ENCODE assay signal across 29 cellular contexts in genomic region chr17:52824542-52824941, GRCh38.
"Had no signal": no experiment of that assay in that cellular context is flagged by ENCODE, and none has a peak within 500 bp of the region (broad histone marks: within the 10 kb centered on the region; RNA-seq: fewer than 3 reads in every experiment).

No MANE protein-coding gene starts in this region.

- H3K27ac Mint-ChIP-seq: activated B cell treated with CpG ODN at 0.5 μM for 24 hours; activated CD8-positive, alpha-beta T cell treated with anti-CD3 and anti-CD28 coated beads for 36 hours; activated T-helper 17 cell treated with anti-CD3 and anti-CD28 coated beads, Interleukin-2, amount 50 U/mL, for 72 hours; immature natural killer cell; nephron; progenitor cell of endocrine pancreas; stimulated activated memory B cell treated with anti-CD40 and anti-IgM and Interleukin-4, amounts not matched to agents 10 μg/mL and 1 μg/mL and 100 μg/mL, for 72 hours; T-helper 2 cell treated with Interferon-gamma antibody and Interleukin-4, amounts not matched to agents 5 μg/mL and 100 μg/mL, for 36 hours had no signal

- H3K9me3 ChIP-seq: sigmoid colon, stomach, suprapubic skin, tibial artery had no signal

- H3K4me1 ChIP-seq: sigmoid colon, stomach, suprapubic skin, tibial artery had no signal

- DNase-seq: activated B cell treated with CpG ODN at 0.5 μM for 24 hours; activated CD4-positive, alpha-beta T cell treated with anti-CD3 and anti-CD28 coated beads, Interleukin-2, amount 50 U/mL, for 1 hour; activated CD8-positive, alpha-beta T cell treated with anti-CD3 and anti-CD28 coated beads for 36 hours; activated gamma-delta T cell treated with Interleukin-2 at 50 U/mL for 16 hours; activated naive CD4-positive, alpha-beta T cell treated with anti-CD3 and anti-CD28 coated beads, Interleukin-2, amount 50 U/mL, for 16 hours; activated T-cell treated with anti-CD3 and anti-CD28 coated beads, Interleukin-2, amount 50 U/mL, for 4 hours; amniotic stem cell; caudate nucleus; head of caudate nucleus; hypothalamus; immature natural killer cell; kidney; mesendoderm; retina; sigmoid colon; stimulated activated CD4-positive, alpha-beta T cell treated with anti-CD3 and anti-CD28 coated beads, Interleukin-1b, Interleukin-23, amount 100 ng/mL, for 48 hours; stimulated activated CD4-positive, alpha-beta T cell treated with anti-CD3 and anti-CD28 coated beads, Interleukin-4, amount 100 ng/mL, for 4 hours; stimulated activated CD8-positive, alpha-beta memory T cell treated with anti-CD3 and anti-CD28 coated beads, Interleukin-4, amount 100 ng/mL, for 48 hours; stomach; T-helper 1 cell; tibial artery had no signal

- H3K4me3 ChIP-seq: lung, sigmoid colon, smooth muscle cell, stomach, suprapubic skin, tibial artery had no signal

- H3K4me2 ChIP-seq: smooth muscle cell had no signal

- H3K4me1 Mint-ChIP-seq: activated B cell treated with CpG ODN at 0.5 μM for 24 hours; activated T-helper 17 cell treated with anti-CD3 and anti-CD28 coated beads, Interleukin-2, amount 50 U/mL, for 72 hours; immature natural killer cell; stimulated activated memory B cell treated with anti-CD40 and anti-IgM and Interleukin-4, amounts not matched to agents 10 μg/mL and 1 μg/mL and 100 μg/mL, for 72 hours had no signal

- H3K27ac ChIP-seq: sigmoid colon, stomach, suprapubic skin, tibial artery had no signal

- H3K27me3 ChIP-seq: sigmoid colon, stomach, suprapubic skin, tibial artery had no signal

- H3K9me3 Mint-ChIP-seq: activated T-cell treated with anti-CD3 and anti-CD28 coated beads, Interleukin-2, amount 50 U/mL, for 4 hours; activated T-helper 17 cell treated with anti-CD3 and anti-CD28 coated beads, Interleukin-2, amount 50 U/mL, for 72 hours; nephron; stimulated activated memory B cell treated with anti-CD40 and anti-IgM and Interleukin-4, amounts not matched to agents 10 μg/mL and 1 μg/mL and 100 μg/mL, for 72 hours had no signal

- H3K4me3 Mint-ChIP-seq: activated B cell treated with CpG ODN at 0.5 μM for 24 hours; activated CD8-positive, alpha-beta T cell treated with anti-CD3 and anti-CD28 coated beads for 36 hours; activated T-cell treated with anti-CD3 and anti-CD28 coated beads, Interleukin-2, amount 50 U/mL, for 4 hours; activated T-helper 17 cell treated with anti-CD3 and anti-CD28 coated beads, Interleukin-2, amount 50 U/mL, for 72 hours; immature natural killer cell; nephron; stimulated activated memory B cell treated with anti-CD40 and anti-IgM and Interleukin-4, amounts not matched to agents 10 μg/mL and 1 μg/mL and 100 μg/mL, for 72 hours; T-helper 2 cell treated with Interferon-gamma antibody and Interleukin-4, amounts not matched to agents 5 μg/mL and 100 μg/mL, for 36 hours had no signal

- H3K36me3 Mint-ChIP-seq: immature natural killer cell; stimulated activated memory B cell treated with anti-CD40 and anti-IgM and Interleukin-4, amounts not matched to agents 10 μg/mL and 1 μg/mL and 100 μg/mL, for 72 hours had no signal

- ATAC-seq: activated CD8-positive, alpha-beta T cell treated with anti-CD3 and anti-CD28 coated beads for 36 hours; activated T-cell treated with anti-CD3 and anti-CD28 coated beads, Interleukin-2, amount 50 U/mL, for 4 hours; activated T-helper 17 cell treated with anti-CD3 and anti-CD28 coated beads, Interleukin-2, amount 50 U/mL, for 72 hours; stimulated activated memory B cell treated with anti-CD40 and anti-IgM and Interleukin-4, amounts not matched to agents 10 μg/mL and 1 μg/mL and 100 μg/mL, for 72 hours had no signal

- H3K36me3 ChIP-seq: sigmoid colon, stomach, suprapubic skin, tibial artery had no signal

- H3K27me3 Mint-ChIP-seq: activated B cell treated with CpG ODN at 0.5 μM for 24 hours; activated CD8-positive, alpha-beta T cell treated with anti-CD3 and anti-CD28 coated beads for 36 hours; activated T-helper 17 cell treated with anti-CD3 and anti-CD28 coated beads, Interleukin-2, amount 50 U/mL, for 72 hours; stimulated activated memory B cell treated with anti-CD40 and anti-IgM and Interleukin-4, amounts not matched to agents 10 μg/mL and 1 μg/mL and 100 μg/mL, for 72 hours had no signal
